ENCODE assay signal across 32 cellular contexts in genomic region chr11:2102883-2103213, GRCh38. TPM values are rescaled to one million over a fixed set of nuclear protein-coding genes. Genes with fewer than 3 reads are reported as not detected.
"Had no signal": no experiment of that assay in that cellular context is flagged by ENCODE, and none has a peak within 500 bp of the region (broad histone marks: within the 10 kb centered on the region; RNA-seq: fewer than 3 reads in every experiment).

No MANE protein-coding gene starts in this region.

- H3K4me2 ChIP-seq: smooth muscle cell had no signal

- H3K4me3 ChIP-seq: ascending aorta, left lung, sigmoid colon, smooth muscle cell, stomach, thyroid gland had no signal

- H3K4me3 Mint-ChIP-seq: activated CD8-positive, alpha-beta memory T cell treated with anti-CD3 and anti-CD28 coated beads, Interleukin-2, amount 10 ng/mL, durations not matched to agents 7 days and 5 days; activated CD8-positive, alpha-beta T cell treated with anti-CD3 and anti-CD28 coated beads for 36 hours; activated naive CD8-positive, alpha-beta T cell treated with anti-CD3 and anti-CD28 coated beads, Interleukin-2, amount 10 ng/mL, durations not matched to agents 7 days and 5 days; effector memory CD8-positive, alpha-beta T cell; naive thymus-derived CD4-positive, alpha-beta T cell; stimulated activated memory B cell treated with anti-CD40 and anti-IgM and Interleukin-4, amounts not matched to agents 10 μg/mL and 1 μg/mL and 100 μg/mL, for 72 hours; T-helper 17 cell had no signal

- H3K36me3 Mint-ChIP-seq: activated CD8-positive, alpha-beta memory T cell treated with anti-CD3 and anti-CD28 coated beads, Interleukin-2, amount 10 ng/mL, durations not matched to agents 7 days and 5 days; activated naive CD8-positive, alpha-beta T cell treated with anti-CD3 and anti-CD28 coated beads, Interleukin-2, amount 10 ng/mL, durations not matched to agents 7 days and 5 days; naive thymus-derived CD4-positive, alpha-beta T cell; stimulated activated memory B cell treated with anti-CD40 and anti-IgM and Interleukin-4, amounts not matched to agents 10 μg/mL and 1 μg/mL and 100 μg/mL, for 72 hours had no signal

- H3K27ac Mint-ChIP-seq: activated CD8-positive, alpha-beta memory T cell treated with anti-CD3 and anti-CD28 coated beads, Interleukin-2, amount 10 ng/mL, durations not matched to agents 7 days and 5 days; activated CD8-positive, alpha-beta T cell treated with anti-CD3 and anti-CD28 coated beads for 36 hours; activated naive CD8-positive, alpha-beta T cell treated with anti-CD3 and anti-CD28 coated beads, Interleukin-2, amount 10 ng/mL, durations not matched to agents 7 days and 5 days; activated T-helper 2 cell treated with anti-CD3 and anti-CD28 coated beads, Interferon-gamma antibody, Interleukin-2, Interleukin-4, amounts not matched to agents 10 μg/mL and 5 μg/mL and 100 μg/mL, durations not matched to agents 14 hours and 24 hours and 36 hours; effector memory CD8-positive, alpha-beta T cell; stimulated activated memory B cell treated with anti-CD40 and anti-IgM and Interleukin-4, amounts not matched to agents 10 μg/mL and 1 μg/mL and 100 μg/mL, for 72 hours; T-helper 17 cell had no signal

- DNase-seq: activated CD4-positive, alpha-beta T cell treated with anti-CD3 and anti-CD28 coated beads, Interleukin-2, amount 50 U/mL, for 1 hour; activated CD8-positive, alpha-beta memory T cell treated with anti-CD3 and anti-CD28 coated beads, Interleukin-2, amount 10 ng/mL, durations not matched to agents 7 days and 5 days; activated CD8-positive, alpha-beta T cell treated with anti-CD3 and anti-CD28 coated beads for 36 hours; activated naive CD4-positive, alpha-beta T cell; activated naive CD8-positive, alpha-beta T cell treated with anti-CD3 and anti-CD28 coated beads, Interleukin-2, amount 10 ng/mL, durations not matched to agents 7 days and 5 days; activated T-cell treated with anti-CD3 and anti-CD28 coated beads, Interleukin-2, amount 50 U/mL, for 48 hours; brain microvascular endothelial cell; caudate nucleus; cortex of kidney; effector memory CD8-positive, alpha-beta T cell; kidney glomerular epithelial cell; midbrain; naive thymus-derived CD4-positive, alpha-beta T cell; stimulated activated CD4-positive, alpha-beta T cell treated with anti-CD3 and anti-CD28 coated beads, Interleukin-1b, Interleukin-23, amount 100 ng/mL, for 48 hours; stimulated activated CD4-positive, alpha-beta T cell treated with anti-CD3 and anti-CD28 coated beads, Interleukin-4, amount 100 ng/mL, for 4 hours; stimulated activated CD8-positive, alpha-beta memory T cell treated with anti-CD3 and anti-CD28 coated beads, Interleukin-4, amount 100 ng/mL, for 48 hours; stomach; T1000; thyroid gland had no signal

- H3K4me1 Mint-ChIP-seq: stimulated activated memory B cell treated with anti-CD40 and anti-IgM and Interleukin-4, amounts not matched to agents 10 μg/mL and 1 μg/mL and 100 μg/mL, for 72 hours had no signal

- ATAC-seq: activated CD8-positive, alpha-beta memory T cell treated with anti-CD3 and anti-CD28 coated beads, Interleukin-2, amount 10 ng/mL, durations not matched to agents 7 days and 5 days; activated CD8-positive, alpha-beta T cell treated with anti-CD3 and anti-CD28 coated beads for 36 hours; effector memory CD8-positive, alpha-beta T cell; left lung; naive thymus-derived CD4-positive, alpha-beta T cell; SK-N-SH treated with all-trans-retinoic acid at 6 μM for 48 hours; stimulated activated memory B cell treated with anti-CD40 and anti-IgM and Interleukin-4, amounts not matched to agents 10 μg/mL and 1 μg/mL and 100 μg/mL, for 72 hours; T-helper 17 cell had no signal

- H3K9me3 Mint-ChIP-seq: activated CD8-positive, alpha-beta T cell treated with anti-CD3 and anti-CD28 coated beads for 36 hours; activated naive CD8-positive, alpha-beta T cell treated with anti-CD3 and anti-CD28 coated beads, Interleukin-2, amount 10 ng/mL, durations not matched to agents 7 days and 5 days; activated T-helper 2 cell treated with anti-CD3 and anti-CD28 coated beads, Interferon-gamma antibody, Interleukin-2, Interleukin-4, amounts not matched to agents 10 μg/mL and 5 μg/mL and 100 μg/mL, durations not matched to agents 14 hours and 24 hours and 36 hours; effector memory CD8-positive, alpha-beta T cell; stimulated activated memory B cell treated with anti-CD40 and anti-IgM and Interleukin-4, amounts not matched to agents 10 μg/mL and 1 μg/mL and 100 μg/mL, for 72 hours had no signal

- H3K36me3 ChIP-seq: ascending aorta, brain microvascular endothelial cell, left lung, sigmoid colon, stomach, thyroid gland had no signal

- H3K27ac ChIP-seq: ascending aorta, brain microvascular endothelial cell, left lung, sigmoid colon, stomach, thyroid gland had no signal

- H3K9me3 ChIP-seq: ascending aorta, left lung, sigmoid colon, stomach, thyroid gland had no signal

- H3K27me3 ChIP-seq: ascending aorta, brain microvascular endothelial cell, left lung, sigmoid colon, stomach, thyroid gland had no signal

- H3K4me1 ChIP-seq: ascending aorta had no signal

RNA-seq across cellular contexts. Expression of gene IGF2, which starts 36.3 kb away (rescaled TPM):
- total RNA-seq: activated naive CD8-positive, alpha-beta T cell treated with anti-CD3 and anti-CD28 coated beads, Interleukin-2, amount 10 ng/mL, durations not matched to agents 7 days and 5 days had no signal
- polyA plus RNA-seq: naive thymus-derived CD4-positive, alpha-beta T cell had no signal

RNA-seq across cellular contexts. Expression of gene INS, which starts 58.2 kb away (rescaled TPM):
- total RNA-seq: activated CD8-positive, alpha-beta memory T cell treated with anti-CD3 and anti-CD28 coated beads, Interleukin-2, amount 10 ng/mL, durations not matched to agents 7 days and 5 days; activated CD8-positive, alpha-beta T cell treated with anti-CD3 and anti-CD28 coated beads for 36 hours; activated naive CD8-positive, alpha-beta T cell treated with anti-CD3 and anti-CD28 coated beads, Interleukin-2, amount 10 ng/mL, durations not matched to agents 7 days and 5 days; activated T-helper 2 cell treated with anti-CD3 and anti-CD28 coated beads, Interferon-gamma antibody, Interleukin-2, Interleukin-4, amounts not matched to agents 10 μg/mL and 5 μg/mL and 100 μg/mL, durations not matched to agents 14 hours and 24 hours and 36 hours; ascending aorta; chondrocyte; fibroblast of lung; fibroblast of villous mesenchyme; left lung; naive thymus-derived CD4-positive, alpha-beta T cell; omental fat pad; sigmoid colon; smooth muscle cell; stomach; T-helper 17 cell; thyroid gland; ureter had no signal
- polyA plus RNA-seq: fibroblast of lung; naive thymus-derived CD4-positive, alpha-beta T cell; smooth muscle cell had no signal
